10 cellular contexts compared by ENCODE assay signal in genomic region chr9:132350861-132351315, GRCh38. TPM values are rescaled to one million over a fixed set of nuclear protein-coding genes. Genes with fewer than 3 reads are reported as not detected.
DNase-seq lines count a peak whose midpoint lies in the region; ATAC-seq and TF ChIP-seq lines count a peak whose summit lies in the region.
"Had no signal": no experiment of that assay in that cellular context is flagged by ENCODE, and none has a peak within 500 bp of the region (broad histone marks: within the 10 kb centered on the region; RNA-seq: fewer than 3 reads in every experiment).

No MANE protein-coding gene starts in this region.

- peak overlapping the region; percentile 14 for H3K4me3 ChIP-seq in GM12875 (ENCODE audit: low read depth, low read length)
- H3K4me3 ChIP-seq in skeletal muscle satellite cell (ENCODE audit: low read length), result no peak overlapping the region
- no peak overlapping the region for H3K4me3 ChIP-seq in uterus

- TF ChIP-seq CTCF in GM12875 (IDR thresholded peaks at IDR 0.05; ENCODE audit: borderline replicate concordance, insufficient read depth, low read depth, low read length) (no peak), uterus (IDR thresholded peaks at IDR 0.05) (no peak)

- H3K27me3 ChIP-seq in skeletal muscle satellite cell (ENCODE audit: control insufficient read depth, insufficient read depth, low read length) (no peaks in the 10 kb centered on the region), uterus (no peaks in the 10 kb centered on the region)

- H3K9me3 ChIP-seq in skeletal muscle satellite cell (replicated peaks; ENCODE audit: low read length) (no peaks in the 10 kb centered on the region), uterus (no peaks in the 10 kb centered on the region)

- peaks cover 26% of the 10 kb centered on the region for H3K4me1 ChIP-seq in skeletal muscle satellite cell (ENCODE audit: control insufficient read depth, insufficient read depth, low read length)
- H3K4me1 ChIP-seq in uterus, result peaks cover 4 to 5% of the 10 kb centered on the region in 2 donors

- peak; percentile 20 for DNase-seq in NOMO-1 treated with dmso at 0.1 percent for 144 hours (lab: John Stamatoyannopoulos, UW; ENCODE audit: unreplicated experiment)
- DNase-seq in effector CD4-positive, alpha-beta T cell, result peak; percentile 14
- no peak for DNase-seq in amygdala (lab: John Stamatoyannopoulos, UW)
- DNase-seq in uterus, result no peak
- no peak for DNase-seq in amniotic stem cell (lab: John Stamatoyannopoulos, UW)
- DNase-seq: NCI-H1694 had no signal

- peak overlapping the region; percentile 47 for H3K4me2 ChIP-seq in skeletal muscle satellite cell (ENCODE audit: low read length)

- peaks cover 67% of the 10 kb centered on the region for H3K36me3 ChIP-seq in skeletal muscle satellite cell (ENCODE audit: insufficient read depth, low read length)
- no peaks in the 10 kb centered on the region for H3K36me3 ChIP-seq in uterus

- H3K27ac ChIP-seq in uterus, result peak overlapping the region in 1 of 2 donors; percentile 7

- ATAC-seq in GM18861 (IDR thresholded peaks at IDR 0.05; ENCODE audit: unreplicated experiment), result no peak

- H3K9ac ChIP-seq in skeletal muscle satellite cell (ENCODE audit: low read depth, low read length), result no peak overlapping the region

- TF ChIP-seq POLR2A in uterus (IDR thresholded peaks at IDR 0.05), result no peak

- intact Hi-C loops in uterus (cut with DNase I; ENCODE audit: low total_unique reads), result no loop called here

RNA-seq across cellular contexts. Expression of gene SETX, which starts 3.9 kb away (rescaled TPM):
- total RNA-seq in skeletal muscle satellite cell (2012; rRNA removed), result 45.4 and 52.2 TPM in 2 replicates
- total RNA-seq in uterus, result 100 to 1,000 TPM in 1 of 4 donors, 10 to 100 TPM in 3; 36.5 to 117 (median 60.4) TPM

RNA-seq across cellular contexts. Expression of gene TTF1, which starts 55.8 kb away (rescaled TPM):
- 5.7 and 7.4 TPM in 2 replicates for total RNA-seq in skeletal muscle satellite cell (2012; rRNA removed)
- 10 to 100 TPM in 2 of 4 donors, 1 to 10 TPM in 2; 5.6 to 16.5 (median 10.3) TPM for total RNA-seq in uterus

RNA-seq across cellular contexts. Expression of gene CFAP77, which starts 59.1 kb away (rescaled TPM):
- not detected in 2 replicates for total RNA-seq in skeletal muscle satellite cell (2012; rRNA removed)
- total RNA-seq in uterus, result 1 to 10 TPM in 1 of 4 donors, not detected in 3; 1.4 TPM
- total RNA-seq: activated CD8-positive, alpha-beta memory T cell treated with anti-CD3 and anti-CD28 coated beads for 36 hours had no signal

Comparison
In these comparisons a context has a peak if more than half of its experiments do, and no peak if none do; other contexts are left out.
1. DNase-seq: peak in NOMO-1 treated with dmso at 0.1 percent for 144 hours (single experiment) and effector CD4-positive, alpha-beta T cell (single experiment); none in amygdala (0 of 56), uterus (0 of 2) and amniotic stem cell (single experiment).